ENCODE assay signal across 18 cellular contexts in the genomic region with DNA sequence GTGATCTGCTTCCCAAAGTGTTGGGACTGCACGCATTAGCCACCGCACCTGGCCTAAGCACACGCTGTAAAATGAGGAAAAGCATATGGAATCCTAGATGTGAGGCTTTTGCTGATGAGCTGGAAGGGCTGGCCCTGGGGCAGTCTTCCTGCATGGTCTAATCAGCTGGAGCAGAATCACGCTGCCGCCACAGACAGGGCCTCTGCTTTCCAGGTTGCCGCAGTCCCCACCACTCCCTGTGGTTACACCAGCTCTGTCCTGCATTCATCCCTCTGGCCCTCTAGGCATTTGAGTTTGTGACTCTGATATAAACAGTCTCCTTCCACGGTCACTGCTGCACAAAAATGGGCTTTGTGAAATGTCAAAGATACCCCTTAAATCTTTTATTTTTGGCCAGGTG. TPM values are rescaled to one million over a fixed set of nuclear protein-coding genes. Genes with fewer than 3 reads are reported as not detected.
DNase-seq lines count a peak whose midpoint lies in the region; ATAC-seq lines count a peak whose summit lies in the region.
"Had no signal": no experiment of that assay in that cellular context is flagged by ENCODE, and none has a peak within 500 bp of the region (broad histone marks: within the 10 kb centered on the region; RNA-seq: fewer than 3 reads in every experiment).

No MANE protein-coding gene starts in this region.

- no peak overlapping the region for H2BK5ac ChIP-seq in trophoblast cell (ENCODE audit: low read depth, low read length, poor library complexity)

- no peak overlapping the region for H3K14ac ChIP-seq in trophoblast cell (ENCODE audit: low read length)

- H2BK12ac ChIP-seq in trophoblast cell (ENCODE audit: low read length) = no peak overlapping the region

- H2AK5ac ChIP-seq in trophoblast cell (ENCODE audit: low read length) = no peak overlapping the region

- H3K9me3 ChIP-seq in trophoblast cell (ENCODE audit: insufficient read depth, low read depth, low read length) = peaks cover 4% of the 10 kb centered on the region
- H3K9me3 ChIP-seq: BE2C, BLaER1, Caco-2 had no signal

- H4K8ac ChIP-seq in trophoblast cell (ENCODE audit: low read depth, low read length) = no peak overlapping the region

- no peaks in the 10 kb centered on the region for H3K79me2 ChIP-seq in trophoblast cell (ENCODE audit: control insufficient read depth, insufficient read depth, low read length, poor library complexity)

- no peak overlapping the region for H3K4me3 ChIP-seq in trophoblast cell (ENCODE audit: low read depth, low read length)
- H3K4me3 ChIP-seq: BLaER1, GM12878 had no signal

- DNase-seq in ELF-1 (ENCODE audit: low read depth, low spot score) = peak; percentile 51
- DNase-seq in islet precursor cell = peak; percentile 80
- peak; percentile 74 to 84 for DNase-seq in trophoblast cell
- no peak for DNase-seq in NCI-H2171 treated with DMSO at 0.1 percent for 48 hours (lab: John Stamatoyannopoulos, UW)
- no peak for DNase-seq in globus pallidus (ENCODE audit: low spot score)
- DNase-seq: 8988T; ACHN; BE2C; C1 segment of cervical spinal cord; Caco-2; Calu3; CD4-positive, alpha-beta T cell; CD8-positive, alpha-beta T cell; DMS79 treated with DMSO at 0.1 percent for 48 hours; GDM1 had no signal

- no peak overlapping the region for H3K9ac ChIP-seq in trophoblast cell (ENCODE audit: low read length)
- H3K9ac ChIP-seq: BLaER1 had no signal

- no peak overlapping the region for H4K91ac ChIP-seq in trophoblast cell (ENCODE audit: low read depth, low read length)

- no peak overlapping the region for H3K23ac ChIP-seq in trophoblast cell (ENCODE audit: low read length)

- H3K4me1 ChIP-seq in trophoblast cell (ENCODE audit: control insufficient read depth in 1 of 2, insufficient read depth in 2 of 2, low read length in 2 of 2) = peaks cover 2 to 4% of the 10 kb centered on the region in 2 experiments

- no peak overlapping the region for H3K4me2 ChIP-seq in trophoblast cell (ENCODE audit: low read length)
- H3K4me2 ChIP-seq: BLaER1 had no signal

- no peak overlapping the region for H3K18ac ChIP-seq in trophoblast cell (ENCODE audit: low read length)

- H3K79me1 ChIP-seq in trophoblast cell (ENCODE audit: low read length) = peaks cover 5% of the 10 kb centered on the region

- H3K27me3 ChIP-seq in trophoblast cell (ENCODE audit: insufficient read depth, low read length) = no peaks in the 10 kb centered on the region
- H3K27me3 ChIP-seq: BE2C had no signal

- H2BK120ac ChIP-seq in trophoblast cell (ENCODE audit: insufficient read depth, low read length, poor library complexity) = no peak overlapping the region

- no peak for ATAC-seq in GM19397 (IDR thresholded peaks at IDR 0.05; ENCODE audit: unreplicated experiment)
- ATAC-seq: CD8-positive, alpha-beta T cell; GM12878 had no signal

- H3K27ac ChIP-seq in trophoblast cell (ENCODE audit: low read depth, low read length) = no peak overlapping the region
- H3K27ac ChIP-seq: BLaER1 had no signal

- WGBS in trophoblast cell (ENCODE audit: extremely low coverage, insufficient coverage, insufficient read length) = no CpG with 5 or more reads among the region's 7 CpGs

- no peak overlapping the region for H4K12ac ChIP-seq in trophoblast cell (ENCODE audit: low read depth, low read length)

- H3K36me3 ChIP-seq in trophoblast cell (ENCODE audit: control insufficient read depth in 1 of 2, insufficient read depth in 2 of 2, low read length in 2 of 2) = peaks cover 6 to 7% of the 10 kb centered on the region in 2 experiments
- H3K36me3 ChIP-seq: BE2C, BLaER1 had no signal

- no peak overlapping the region for H3K4ac ChIP-seq in trophoblast cell (ENCODE audit: low read depth, low read length)

- no peak overlapping the region for H2AFZ ChIP-seq in trophoblast cell (ENCODE audit: insufficient read depth, low read length, poor library complexity)

RNA-seq across cellular contexts. Expression of a gene that starts 17.1 kb away (rescaled TPM):
- polyA plus RNA-seq in trophoblast cell (2013) = 23.3 and 25.4 TPM in 2 replicates

RNA-seq across cellular contexts. Expression of a gene that starts 36.1 kb away (rescaled TPM):
- polyA plus RNA-seq in trophoblast cell (2013) = 1.8 and 2.0 TPM in 2 replicates

RNA-seq across cellular contexts. Expression of a gene that starts 58.1 kb away (rescaled TPM):
- 161 and 166 TPM in 2 replicates for polyA plus RNA-seq in trophoblast cell (2013)

RNA-seq across cellular contexts. Expression of a gene that starts 58.7 kb away (rescaled TPM):
- 311 and 320 TPM in 2 replicates for polyA plus RNA-seq in trophoblast cell (2013)

Comparison
In these comparisons a context has a peak if more than half of its experiments do, and no peak if none do; other contexts are left out.
1. DNase-seq: peak in ELF-1 (single experiment), islet precursor cell (single experiment) and trophoblast cell (2 of 2); none in NCI-H2171 treated with DMSO at 0.1 percent for 48 hours (single experiment) and globus pallidus (single experiment).